In the genomic region with DNA sequence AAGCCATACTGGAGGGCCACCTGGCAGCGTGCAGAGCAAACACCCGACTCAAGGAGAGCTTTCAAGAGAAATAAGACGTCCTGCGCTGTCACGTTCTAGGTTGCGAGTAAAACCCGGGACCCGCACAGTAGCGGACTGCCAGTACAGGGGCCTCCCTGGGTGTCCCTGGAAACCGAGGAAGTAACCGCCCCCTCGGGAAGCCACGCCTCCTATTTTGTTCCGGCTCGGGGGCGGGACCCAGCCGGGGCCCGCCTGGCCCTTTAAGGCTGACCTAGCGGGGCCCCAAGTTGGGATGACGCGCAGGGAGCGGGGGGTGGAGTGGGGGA, we compare ENCODE assay signal across 8 cellular contexts. TPM values are rescaled to one million over a fixed set of nuclear protein-coding genes. Genes with fewer than 3 reads are reported as not detected.
DNase-seq lines count a peak whose midpoint lies in the region; ATAC-seq and TF ChIP-seq lines count a peak whose summit lies in the region.

No MANE protein-coding gene starts in this region.

- H3K9me3 ChIP-seq in breast epithelium (no peaks in the 10 kb centered on the region), spleen (no peaks in the 10 kb centered on the region)

- no peaks in the 10 kb centered on the region for H3K36me3 ChIP-seq in breast epithelium
- peaks cover 0 to 9% (median 0%) of the 10 kb centered on the region in 6 donors for H3K36me3 ChIP-seq in spleen

- peak; percentile 45 for ATAC-seq in GM18519 (IDR thresholded peaks at IDR 0.05; ENCODE audit: low FRiP score, unreplicated experiment)
- ATAC-seq in HG03039 (IDR thresholded peaks at IDR 0.05; ENCODE audit: unreplicated experiment): peak; percentile 65

- DNase-seq in A172 (ENCODE audit: low spot score): peak; percentile 81
- DNase-seq in NCI-H2196 treated with DMSO at 0.1 percent for 48 hours (lab: John Stamatoyannopoulos, UW; ENCODE audit: unreplicated experiment): peak; percentile 22
- DNase-seq in breast epithelium (ENCODE audit: low spot score in 2 of 2): peak; percentile 91 to 93
- peak; percentile 86 for DNase-seq in inferior parietal cortex (ENCODE audit: extremely low spot score)
- DNase-seq in spleen: peak; percentile 98

- TF ChIP-seq CTCF in VCaP (conservative IDR thresholded peaks at IDR 0.05) (no peak), breast epithelium (IDR thresholded peaks at IDR 0.05) (no peak), spleen (IDR thresholded peaks at IDR 0.05 in 8 of 11, conservative IDR thresholded peaks at IDR 0.05 in 3 of 11) (no peak)

- H3K27ac ChIP-seq in VCaP: peak overlapping the region; percentile 96
- peak overlapping the region; percentile 93 to 96 for H3K27ac ChIP-seq in breast epithelium
- peak overlapping the region; percentile 76 to 97 (median 92) for H3K27ac ChIP-seq in spleen

- WGBS in spleen, 5 donors: 0 to 1% (median 0%) methylated on average over 6 to 22 of the region's 22 CpGs

- H3K4me3 ChIP-seq in breast epithelium: peak overlapping the region; percentile 88 to 94 (median 93)
- H3K4me3 ChIP-seq in spleen: peak overlapping the region; percentile 26 to 98 (median 86)

- peak; percentile 44 for TF ChIP-seq POLR2A in breast epithelium (IDR thresholded peaks at IDR 0.05)
- no peak for TF ChIP-seq POLR2A in spleen (IDR thresholded peaks at IDR 0.05)

- H3K27me3 ChIP-seq in breast epithelium: no peaks in the 10 kb centered on the region
- no peaks in the 10 kb centered on the region for H3K27me3 ChIP-seq in spleen (replicated peaks in 1 of 7)

- peaks cover 6 to 8% of the 10 kb centered on the region in 2 donors for H3K4me1 ChIP-seq in breast epithelium
- H3K4me1 ChIP-seq in spleen: peaks cover 55 to 86% (median 77%) of the 10 kb centered on the region in 6 donors

- intact Hi-C loops in breast epithelium (cut with DNase I; ENCODE audit: low total_unique reads): no loop called here
- intact Hi-C loops in spleen (cut with DNase I; ENCODE audit: low total_unique reads): loop anchor here (5.0 kb wide), 1 partner anchor 766 kb away; no protein-coding TSS in a partner anchor

RNA-seq across cellular contexts. Expression of gene MAPKAPK3, which starts 0.2 kb away (rescaled TPM):
- 78.1 and 84.0 TPM in 2 replicates for total RNA-seq in A172 (2014; rRNA removed; shearing (Covaris generic))
- total RNA-seq in breast epithelium (10 to 100 TPM; 30.4 to 38.4 (median 30.8) TPM), spleen (10 to 100 TPM; 34.7 to 55.0 (median 44.9) TPM)
- 10 to 100 TPM; 18.0 to 34.8 (median 18.9) TPM for polyA plus RNA-seq in spleen

RNA-seq across cellular contexts. Expression of gene CISH, which starts 5.2 kb away (rescaled TPM):
- total RNA-seq in A172 (2014; rRNA removed; shearing (Covaris generic)): 1.1 and 2.3 TPM in 2 replicates
- total RNA-seq in breast epithelium (10 to 100 TPM in 2 of 3 donors, 1 to 10 TPM in 1; 5.4 to 29.6 (median 17.4) TPM), spleen (10 to 100 TPM in 5 of 7 donors, 1 to 10 TPM in 2; 8.7 to 23.6 (median 14.0) TPM)
- 1 to 10 TPM; 2.9 to 7.4 (median 6.7) TPM for polyA plus RNA-seq in spleen

RNA-seq across cellular contexts. Expression of gene HEMK1, which starts 47.4 kb away (rescaled TPM):
- total RNA-seq in A172 (2014; rRNA removed; shearing (Covaris generic)): 15.3 and 18.1 TPM in 2 replicates
- total RNA-seq in breast epithelium: 10 to 100 TPM in 1 of 3 donors, 1 to 10 TPM in 2; 6.1 to 10.7 (median 9.2) TPM
- 10 to 100 TPM in 6 of 7 donors, 1 to 10 TPM in 1; 7.6 to 22.5 (median 18.9) TPM for total RNA-seq in spleen
- 10 to 100 TPM; 25.1 to 45.2 (median 41.1) TPM for polyA plus RNA-seq in spleen

RNA-seq across cellular contexts. Expression of gene C3orf18, which starts 49.2 kb away (rescaled TPM):
- total RNA-seq in A172 (2014; rRNA removed; shearing (Covaris generic)): 0.43 TPM in 1 of 2 replicates, not detected in the other
- total RNA-seq in breast epithelium: 10 to 100 TPM; 10.7 to 16.8 (median 15.1) TPM
- 10 to 100 TPM in 1 of 7 donors, 1 to 10 TPM in 6; 3.2 to 12.2 (median 5.8) TPM for total RNA-seq in spleen
- polyA plus RNA-seq in spleen: 1 to 10 TPM; 2.3 to 4.6 (median 3.5) TPM

RNA-seq across cellular contexts. Expression of gene DOCK3, which starts 58.0 kb away (rescaled TPM):
- 1.4 TPM in 2 replicates for total RNA-seq in A172 (2014; rRNA removed; shearing (Covaris generic))
- under 1 TPM; 0.64 to 0.73 (median 0.66) TPM for total RNA-seq in breast epithelium
- total RNA-seq in spleen: 1 to 10 TPM in 1 of 7 donors, under 1 TPM in 6; 0.21 to 2.1 (median 0.60) TPM
- polyA plus RNA-seq in spleen: under 1 TPM; 0.08 to 0.38 (median 0.37) TPM

Comparison
In these comparisons a context has a peak if more than half of its experiments do, and no peak if none do; other contexts are left out.
1. Peak in every context shown above with its lines: DNase-seq, ATAC-seq, H3K4me3 ChIP-seq and H3K27ac ChIP-seq.
2. DNase-seq: peak in every context shown above with its lines; median percentile 98 in spleen; 92 in breast epithelium; 86 in inferior parietal cortex; 81 in A172; 22 in NCI-H2196 treated with DMSO at 0.1 percent for 48 hours.